ENCODE assay signal across 17 cellular contexts in genomic region chr3:195999896-196000295, GRCh38.
DNase-seq lines count a peak whose midpoint lies in the region; ATAC-seq and TF ChIP-seq lines count a peak whose summit lies in the region.
"Had no signal": no experiment of that assay in that cellular context is flagged by ENCODE, and none has a peak within 500 bp of the region (broad histone marks: within the 10 kb centered on the region; RNA-seq: fewer than 3 reads in every experiment).

No MANE protein-coding gene starts in this region.

- no peaks in the 10 kb centered on the region for H3K9me3 Mint-ChIP-seq in chondrocyte (ENCODE audit: low read depth)
- no peaks in the 10 kb centered on the region for H3K9me3 Mint-ChIP-seq in type B pancreatic cell
- H3K9me3 Mint-ChIP-seq: IgD-negative memory B cell had no signal

- H3K27me3 Mint-ChIP-seq in chondrocyte (ENCODE audit: low read depth): peaks cover 32% of the 10 kb centered on the region
- H3K27me3 Mint-ChIP-seq in type B pancreatic cell: peaks cover 26% of the 10 kb centered on the region

- H3K4me3 Mint-ChIP-seq in chondrocyte (ENCODE audit: unreplicated experiment) (no peak overlapping the region), type B pancreatic cell (no peak overlapping the region)
- H3K4me3 Mint-ChIP-seq: CD4-positive, alpha-beta memory T cell; IgD-negative memory B cell had no signal

- H3K4me1 Mint-ChIP-seq in chondrocyte (ENCODE audit: low read depth): no peaks in the 10 kb centered on the region
- H3K4me1 Mint-ChIP-seq in type B pancreatic cell (ENCODE audit: unreplicated experiment): no peaks in the 10 kb centered on the region
- H3K4me1 Mint-ChIP-seq: CD4-positive, alpha-beta memory T cell had no signal

- H3K27ac Mint-ChIP-seq in chondrocyte (ENCODE audit: unreplicated experiment): no peak overlapping the region
- H3K27ac Mint-ChIP-seq in type B pancreatic cell: no peak overlapping the region
- H3K27ac Mint-ChIP-seq: CD4-positive, alpha-beta memory T cell; IgD-negative memory B cell had no signal

- no peak for ATAC-seq in left lobe of liver
- no peak for ATAC-seq in GM19455 (IDR thresholded peaks at IDR 0.05; ENCODE audit: unreplicated experiment)

- no peak for TF ChIP-seq CTCF in chondrocyte (IDR thresholded peaks at IDR 0.05)
- TF ChIP-seq CTCF in type B pancreatic cell (conservative IDR thresholded peaks at IDR 0.05): no peak

- peak; percentile 28 for DNase-seq in activated CD8-positive, alpha-beta memory T cell treated with anti-CD3 and anti-CD28 coated beads for 24 hours
- DNase-seq in activated CD8-positive, alpha-beta memory T cell treated with anti-CD3 and anti-CD28 coated beads, Interleukin-2, amount 50 U/mL, for 4 hours: no peak
- peak; percentile 54 for DNase-seq in chondrocyte (ENCODE audit: low spot score)
- peak; percentile 23 for DNase-seq in left lobe of liver (ENCODE audit: low spot score)
- peak; percentile 48 for DNase-seq in type B pancreatic cell (ENCODE audit: extremely low spot score, unreplicated experiment)
- no peak for DNase-seq in hepatic stellate cell (ENCODE audit: low spot score)
- DNase-seq in NCI-H1436 (lab: John Stamatoyannopoulos, UW): no peak
- DNase-seq: 8988T, ACHN, COR-L47, DMS153, DND-41, GDM1, GM23248 had no signal

- H3K36me3 Mint-ChIP-seq in chondrocyte (ENCODE audit: low read depth) (no peaks in the 10 kb centered on the region), type B pancreatic cell (no peaks in the 10 kb centered on the region)
- H3K36me3 Mint-ChIP-seq: CD4-positive, alpha-beta memory T cell had no signal

Comparison
In these comparisons a context has a peak if more than half of its experiments do, and no peak if none do; other contexts are left out.
1. DNase-seq: peak in activated CD8-positive, alpha-beta memory T cell treated with anti-CD3 and anti-CD28 coated beads for 24 hours (single experiment), chondrocyte (single experiment), left lobe of liver (single experiment) and type B pancreatic cell (single experiment); none in activated CD8-positive, alpha-beta memory T cell treated with anti-CD3 and anti-CD28 coated beads, Interleukin-2, amount 50 U/mL, for 4 hours (single experiment), hepatic stellate cell (single experiment) and NCI-H1436 (single experiment).